1 cellular context compared by ENCODE assay signal in the genomic region with DNA sequence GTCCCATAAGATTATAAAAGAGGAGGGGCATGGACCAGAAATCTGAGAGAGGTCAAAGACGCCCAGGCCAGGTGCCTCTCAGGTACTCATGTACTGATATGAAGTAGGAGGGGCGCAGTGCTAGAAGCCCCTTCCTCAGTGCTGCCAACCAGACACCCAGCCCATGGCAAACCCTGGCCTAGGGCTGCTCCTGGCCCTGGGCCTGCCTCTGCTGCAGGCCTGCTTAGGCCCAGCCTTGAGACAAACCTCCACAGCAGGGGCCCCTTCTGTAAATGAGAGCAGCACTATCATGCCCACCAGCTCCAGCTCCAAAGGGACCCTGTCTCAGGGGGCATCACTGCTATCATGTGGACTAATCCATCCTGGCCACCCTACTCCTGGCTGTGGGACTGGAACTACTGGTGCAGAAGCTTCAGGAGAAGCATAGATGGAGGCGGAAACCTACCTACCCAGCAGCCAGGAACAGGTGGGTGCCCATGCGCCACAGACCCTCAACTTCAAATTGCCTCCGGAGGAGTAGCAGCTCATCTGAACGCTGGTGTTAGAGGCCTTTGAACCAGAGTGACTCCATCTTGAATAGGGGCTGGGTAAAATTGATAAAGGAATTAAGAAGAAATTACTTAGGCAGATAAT.
TF ChIP-seq lines count a peak whose summit lies in the region.

No MANE protein-coding gene starts in this region.

TF ChIP-seq in liver, 16 proteins besides CTCF, POLR2A, EP300 and RAD21 (continued from another document):
- no peak for TF ChIP-seq FOXA2 (IDR thresholded peaks at IDR 0.05)
TF ChIP-seq in liver: peak in this region for 0.
